9 cellular contexts compared by ENCODE assay signal in the genomic region with DNA sequence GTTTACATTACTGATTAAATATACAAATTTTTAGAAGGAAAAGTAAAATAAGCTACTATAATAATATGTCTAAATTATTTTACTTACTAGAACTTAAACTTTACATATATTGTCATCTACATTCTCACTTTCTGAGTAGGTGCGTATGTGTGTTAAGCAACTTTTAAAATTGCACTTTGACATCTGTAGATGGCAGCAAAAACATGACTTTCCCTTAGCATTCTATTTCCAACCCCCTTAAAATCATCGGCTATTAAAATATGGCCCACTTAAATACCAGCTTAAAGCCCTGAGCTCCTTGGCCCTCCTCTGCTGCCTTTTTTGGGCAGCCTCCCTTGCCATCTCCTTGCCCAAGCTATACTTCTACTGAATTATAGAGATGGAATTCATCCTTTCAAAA.
DNase-seq lines count a peak whose midpoint lies in the region; ATAC-seq and TF ChIP-seq lines count a peak whose summit lies in the region.
"Had no signal": no experiment of that assay in that cellular context is flagged by ENCODE, and none has a peak within 500 bp of the region (broad histone marks: within the 10 kb centered on the region; RNA-seq: fewer than 3 reads in every experiment).

No MANE protein-coding gene starts in this region.

- no peak for TF ChIP-seq POLR2A in upper lobe of left lung (IDR thresholded peaks at IDR 0.05)

- DNase-seq in NCI-H1105 treated with DMSO at 0.1 percent for 48 hours (lab: John Stamatoyannopoulos, UW), result peak; percentile 25
- no peak for DNase-seq in NCI-H1105 (lab: John Stamatoyannopoulos, UW)
- no peak for DNase-seq in MM.1S
- DNase-seq in cerebellum (ENCODE audit: low spot score), result peak; percentile 17
- no peak for DNase-seq in retinal pigment epithelial cell (ENCODE audit: low read depth)
- no peak for DNase-seq in upper lobe of left lung

- TF ChIP-seq CTCF in MM.1S (IDR thresholded peaks at IDR 0.05; ENCODE audit: low read length) (peak; percentile 25), retinal pigment epithelial cell (conservative IDR thresholded peaks at IDR 0.05; ENCODE audit: low read depth, low read length) (peak; percentile 47), upper lobe of left lung (IDR thresholded peaks at IDR 0.05) (peak in 2 of 6 experiments; percentile 11 to 13)

- H3F3A ChIP-seq in MM.1S (ENCODE audit: insufficient read depth, low read length), result no peaks in the 10 kb centered on the region

- H3K9me2 ChIP-seq in MM.1S (replicated peaks; ENCODE audit: insufficient read depth, low read length), result no peaks in the 10 kb centered on the region

- H3K4me1 ChIP-seq in MM.1S (ENCODE audit: low read length), result no peaks in the 10 kb centered on the region
- H3K4me1 ChIP-seq in upper lobe of left lung, result no peaks in the 10 kb centered on the region

- no peak overlapping the region for H3K4me2 ChIP-seq in MM.1S (ENCODE audit: low read depth, low read length)
- H3K4me2 ChIP-seq: BLaER1 had no signal

- H3K27me3 ChIP-seq in MM.1S (replicated peaks; ENCODE audit: insufficient read depth, low read length), result no peaks in the 10 kb centered on the region
- no peaks in the 10 kb centered on the region for H3K27me3 ChIP-seq in upper lobe of left lung
- H3K27me3 ChIP-seq: BLaER1 had no signal

- no peak for TF ChIP-seq EP300 in upper lobe of left lung (IDR thresholded peaks at IDR 0.05)

- H3K27ac ChIP-seq in MM.1S (ENCODE audit: low read length), result no peak overlapping the region
- H3K27ac ChIP-seq in upper lobe of left lung, result no peak overlapping the region
- H3K27ac ChIP-seq: BLaER1 had no signal

- no peak for ATAC-seq in GM21390 (IDR thresholded peaks at IDR 0.05; ENCODE audit: unreplicated experiment)
- ATAC-seq in upper lobe of left lung (ENCODE audit: low FRiP score in 2 of 2), result no peak
- ATAC-seq in HG02610 (IDR thresholded peaks at IDR 0.05; ENCODE audit: unreplicated experiment), result no peak

- H3K9ac ChIP-seq in MM.1S (ENCODE audit: low read length), result no peak overlapping the region
- H3K9ac ChIP-seq: BLaER1 had no signal

- H2AFZ ChIP-seq in MM.1S (ENCODE audit: low read length), result no peak overlapping the region

- H3K9me3 ChIP-seq in MM.1S (replicated peaks; ENCODE audit: insufficient read depth, low read length) (no peaks in the 10 kb centered on the region), upper lobe of left lung (no peaks in the 10 kb centered on the region)
- H3K9me3 ChIP-seq: BLaER1 had no signal

- 25 to 31% methylated on average over 2 of the region's 2 CpGs for WGBS in upper lobe of left lung, 2 donors

- no peaks in the 10 kb centered on the region for H3K36me3 ChIP-seq in MM.1S (replicated peaks; ENCODE audit: insufficient read depth, low read length)
- H3K36me3 ChIP-seq in upper lobe of left lung, result no peaks in the 10 kb centered on the region
- H3K36me3 ChIP-seq: BLaER1 had no signal

- no peak overlapping the region for H3K4me3 ChIP-seq in MM.1S (ENCODE audit: low read length)
- no peak overlapping the region for H3K4me3 ChIP-seq in retinal pigment epithelial cell (ENCODE audit: low read length)
- no peak overlapping the region for H3K4me3 ChIP-seq in upper lobe of left lung
- H3K4me3 ChIP-seq: BLaER1 had no signal

- H4K20me1 ChIP-seq in MM.1S (ENCODE audit: insufficient read depth, low read length), result no peaks in the 10 kb centered on the region
- H4K20me1 ChIP-seq: BLaER1 had no signal

- no peaks in the 10 kb centered on the region for H3K79me2 ChIP-seq in MM.1S (ENCODE audit: low read length)

Comparison
In these comparisons a context has a peak if more than half of its experiments do, and no peak if none do; other contexts are left out.
1. DNase-seq: peak in NCI-H1105 treated with DMSO at 0.1 percent for 48 hours (single experiment) and cerebellum (single experiment); none in NCI-H1105 (single experiment), MM.1S (single experiment), retinal pigment epithelial cell (single experiment) and upper lobe of left lung (0 of 2).